Comparison of ENCODE assay signal across 8 cellular contexts in the genomic region with DNA sequence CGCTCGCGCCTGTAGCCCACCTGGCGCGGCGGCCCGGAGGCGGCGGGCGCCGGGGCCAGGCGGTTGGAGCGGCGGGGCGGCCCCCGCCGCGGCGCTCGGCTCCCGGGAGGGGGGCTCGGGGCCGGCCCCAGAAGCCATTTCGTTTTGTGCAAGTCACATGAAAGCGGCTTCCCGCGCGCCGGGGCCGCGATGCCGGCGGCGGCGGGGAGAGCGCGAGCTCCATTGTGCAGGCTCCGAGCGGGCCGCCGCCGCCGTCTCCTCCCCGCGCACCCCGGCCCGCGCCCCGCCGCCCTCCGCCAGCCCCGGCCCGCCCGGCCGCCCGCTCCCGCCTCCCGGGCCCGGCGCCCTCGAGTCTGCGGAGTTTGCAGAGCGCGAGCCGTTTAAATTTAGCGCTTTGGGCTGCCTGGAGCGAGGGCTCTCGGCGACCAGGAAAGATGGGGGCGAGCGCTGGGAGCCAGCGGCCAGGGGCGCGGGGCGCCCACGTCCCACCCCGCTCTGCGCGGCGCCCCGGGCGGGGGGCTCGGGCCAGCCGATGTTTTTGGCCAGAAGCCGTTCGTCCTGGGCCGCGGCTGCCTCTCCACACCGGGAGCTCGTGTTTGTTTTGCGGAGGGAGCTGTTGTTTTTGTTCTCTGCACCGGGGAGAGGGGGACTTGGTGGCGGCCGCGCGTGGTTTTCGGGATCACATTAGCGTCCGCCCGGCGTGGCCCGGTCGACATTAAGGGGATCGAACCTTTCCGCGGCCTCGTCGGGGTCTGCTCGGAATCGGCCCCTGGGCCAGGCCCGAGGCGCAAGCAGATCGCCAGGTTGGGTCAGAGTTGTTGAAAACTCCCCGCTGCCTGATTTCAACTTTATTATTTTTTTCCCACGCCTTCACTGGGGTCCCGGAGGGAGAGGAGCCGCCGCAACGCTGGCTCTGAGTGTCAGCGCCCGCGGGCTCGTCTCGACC. TPM values are rescaled to one million over a fixed set of nuclear protein-coding genes. Genes with fewer than 3 reads are reported as not detected.
A peak's percentile ranks its signal among the peaks of the same experiment; 100 is the strongest.
DNase-seq lines count a peak whose midpoint lies in the region; ATAC-seq and TF ChIP-seq lines count a peak whose summit lies in the region.

No MANE protein-coding gene starts in this region.

- peaks cover 3% of the 10 kb centered on the region for H3K36me3 Mint-ChIP-seq in activated naive CD4-positive, alpha-beta T cell treated with anti-CD3 and anti-CD28 coated beads for 36 hours (ENCODE audit: low read depth)
- peaks cover 12% of the 10 kb centered on the region for H3K36me3 Mint-ChIP-seq in glutamatergic neuron (ENCODE audit: unreplicated experiment)

- no peak for TF ChIP-seq CTCF in glutamatergic neuron (IDR thresholded peaks at IDR 0.05; ENCODE audit: partially characterized antibody, unreplicated experiment)

- ATAC-seq in GM18511 (IDR thresholded peaks at IDR 0.05; ENCODE audit: unreplicated experiment) = no peak
- no peak for ATAC-seq in GM21737 (IDR thresholded peaks at IDR 0.05; ENCODE audit: unreplicated experiment)
- no peak for ATAC-seq in HG03175 (IDR thresholded peaks at IDR 0.05; ENCODE audit: unreplicated experiment)

- peak overlapping the region; percentile 52 for H3K9ac ChIP-seq in ES-I3 (ENCODE audit: low read depth, low read length)

- no peaks in the 10 kb centered on the region for H3K4me1 ChIP-seq in ES-I3 (ENCODE audit: insufficient read depth, low read length)

- H3K36me3 ChIP-seq in ES-I3 (ENCODE audit: insufficient read depth, low read length) = no peaks in the 10 kb centered on the region

- peaks cover 4% of the 10 kb centered on the region for H3K9me3 Mint-ChIP-seq in activated naive CD4-positive, alpha-beta T cell treated with anti-CD3 and anti-CD28 coated beads for 36 hours
- peaks cover 33% of the 10 kb centered on the region for H3K9me3 Mint-ChIP-seq in glutamatergic neuron (ENCODE audit: unreplicated experiment)

- CTCF ChIA-PET in activated naive CD4-positive, alpha-beta T cell treated with anti-CD3 and anti-CD28 coated beads for 36 hours (lab: Charles Lee) = interaction anchor here (1.2 to 1.5 kb wide), 2 partner anchors 9 to 104 kb away, joined by 3 read pairs; a partner anchor contains a TSS

- H3K9me3 ChIP-seq in ES-I3 (ENCODE audit: control insufficient read depth, insufficient read depth, low read length) = no peaks in the 10 kb centered on the region

- peak overlapping the region; percentile 75 for H3K4me3 Mint-ChIP-seq in activated naive CD4-positive, alpha-beta T cell treated with anti-CD3 and anti-CD28 coated beads for 36 hours
- peak overlapping the region; percentile 97 for H3K4me3 Mint-ChIP-seq in glutamatergic neuron (ENCODE audit: unreplicated experiment)

- peaks cover 15% of the 10 kb centered on the region for H3K27me3 Mint-ChIP-seq in activated naive CD4-positive, alpha-beta T cell treated with anti-CD3 and anti-CD28 coated beads for 36 hours (ENCODE audit: low read depth)
- peaks cover 31% of the 10 kb centered on the region for H3K27me3 Mint-ChIP-seq in glutamatergic neuron (ENCODE audit: unreplicated experiment)

- DNase-seq in LoVo (ENCODE audit: low spot score) (peak; percentile 26), glutamatergic neuron (no peak), nucleus accumbens (lab: John Stamatoyannopoulos, UW) (peak in 36 of 56 donors; percentile 11 to 63 (median 40))
- peak; percentile 52 for DNase-seq in activated naive CD4-positive, alpha-beta T cell treated with anti-CD3 and anti-CD28 coated beads for 36 hours

- H3K27ac Mint-ChIP-seq in activated naive CD4-positive, alpha-beta T cell treated with anti-CD3 and anti-CD28 coated beads for 36 hours = peak overlapping the region; percentile 18
- H3K27ac Mint-ChIP-seq in glutamatergic neuron (ENCODE audit: unreplicated experiment) = peak overlapping the region; percentile 99

- intact Hi-C loops in activated naive CD4-positive, alpha-beta T cell treated with anti-CD3 and anti-CD28 coated beads for 36 hours (cut with micrococcal nuclease) = loop anchor here (1.0 to 5.0 kb wide), 3 partner anchors 30 to 230 kb away; a partner anchor contains a TSS

- peaks cover 8% of the 10 kb centered on the region for H3K4me1 Mint-ChIP-seq in activated naive CD4-positive, alpha-beta T cell treated with anti-CD3 and anti-CD28 coated beads for 36 hours (ENCODE audit: low read depth)
- peaks cover 20% of the 10 kb centered on the region for H3K4me1 Mint-ChIP-seq in glutamatergic neuron (ENCODE audit: low read depth, unreplicated experiment)

RNA-seq across cellular contexts. Expression of a gene that starts 1.0 kb away (rescaled TPM):
- total RNA-seq in activated naive CD4-positive, alpha-beta T cell treated with anti-CD3 and anti-CD28 coated beads for 36 hours = 1 to 10 TPM; 6.1 to 6.2 TPM
- total RNA-seq in glutamatergic neuron (ENCODE audit: unreplicated experiment) = 148 TPM

RNA-seq across cellular contexts. Expression of a gene that starts 55.9 kb away (rescaled TPM):
- total RNA-seq in activated naive CD4-positive, alpha-beta T cell treated with anti-CD3 and anti-CD28 coated beads for 36 hours = 10 to 100 TPM; 18.8 to 22.0 TPM
- 120 TPM for total RNA-seq in glutamatergic neuron (ENCODE audit: unreplicated experiment)

Comparison
In these comparisons a context has a peak if more than half of its experiments do, and no peak if none do; other contexts are left out.
1. RNA of a gene that starts 1.0 kb away (total RNA-seq): 148 TPM in glutamatergic neuron (single experiment); 6.1 to 6.2 TPM in activated naive CD4-positive, alpha-beta T cell treated with anti-CD3 and anti-CD28 coated beads for 36 hours; every median in the first group is over 10 times any median in the second.